In genomic region chr18:79805926-79806487, GRCh38 we compare ENCODE assay signal across 17 cellular contexts. TPM values are rescaled to one million over a fixed set of nuclear protein-coding genes. Genes with fewer than 3 reads are reported as not detected.
"Had no signal": no experiment of that assay in that cellular context is flagged by ENCODE, and none has a peak within 500 bp of the region (broad histone marks: within the 10 kb centered on the region; RNA-seq: fewer than 3 reads in every experiment).

No MANE protein-coding gene starts in this region.

- H3K36me3 ChIP-seq: transverse colon, vagina had no signal

- H3K36me3 Mint-ChIP-seq: brain; natural killer cell treated with Interleukin-12 subunit alpha and Interleukin-12 subunit beta and Interleukin-15 and Interleukin-18, amount 100 ng/mL, for 72 hours had no signal

- H3K9me3 ChIP-seq: transverse colon, vagina had no signal

- H3K4me1 Mint-ChIP-seq: brain had no signal

- H3K27ac ChIP-seq: transverse colon, vagina had no signal

- H3K27me3 ChIP-seq: vagina had no signal

- H3K4me3 ChIP-seq: transverse colon, vagina had no signal

- DNase-seq: activated CD4-positive, CD25-positive, alpha-beta regulatory T cell treated with anti-CD3 and anti-CD28 coated beads, Interleukin-2, amount 50 U/mL, for 72 hours; activated naive CD4-positive, alpha-beta T cell treated with anti-CD3 and anti-CD28 coated beads for 36 hours; anterior cingulate cortex; central memory CD4-positive, alpha-beta T cell; cortex of kidney; erythroblast; foreskin melanocyte; kidney glomerular epithelial cell; stimulated activated CD4-positive, alpha-beta T cell treated with anti-CD3 and anti-CD28 coated beads, Interleukin-12 subunit alpha, Interleukin-12 subunit beta, amount 100 ng/mL, for 4 hours; stimulated activated CD4-positive, alpha-beta T cell treated with anti-CD3 and anti-CD28 coated beads, Interleukin-1b, Interleukin-23, amount 100 ng/mL, for 48 hours; stimulated activated CD8-positive, alpha-beta memory T cell treated with anti-CD3 and anti-CD28 coated beads, Interleukin-4, amount 100 ng/mL, for 48 hours; stimulated activated naive CD4-positive, alpha-beta T cell treated with Interleukin-2 at 50 U/mL for 16 hours; transverse colon had no signal

- H3K4me1 ChIP-seq: transverse colon, vagina had no signal

- H3K4me3 Mint-ChIP-seq: activated naive CD4-positive, alpha-beta T cell treated with anti-CD3 and anti-CD28 coated beads for 36 hours; brain; natural killer cell treated with Interleukin-12 subunit alpha and Interleukin-12 subunit beta and Interleukin-15 and Interleukin-18, amount 100 ng/mL, for 72 hours; T-helper 1 cell treated with Interleukin-12 subunit alpha and Interleukin-12 subunit beta and Interleukin-4 antibody, amounts not matched to agents 30 μg/mL and 1 μg/mL, for 36 hours had no signal

- H3K9me3 Mint-ChIP-seq: activated naive CD4-positive, alpha-beta T cell treated with anti-CD3 and anti-CD28 coated beads for 36 hours; natural killer cell treated with Interleukin-12 subunit alpha and Interleukin-12 subunit beta and Interleukin-15 and Interleukin-18, amount 100 ng/mL, for 72 hours; T-helper 1 cell treated with Interleukin-12 subunit alpha and Interleukin-12 subunit beta and Interleukin-4 antibody, amounts not matched to agents 30 μg/mL and 1 μg/mL, for 36 hours had no signal

- H3K27ac Mint-ChIP-seq: activated naive CD4-positive, alpha-beta T cell treated with anti-CD3 and anti-CD28 coated beads for 36 hours; brain; natural killer cell treated with Interleukin-12 subunit alpha and Interleukin-12 subunit beta and Interleukin-15 and Interleukin-18, amount 100 ng/mL, for 72 hours; T-helper 1 cell treated with Interleukin-12 subunit alpha and Interleukin-12 subunit beta and Interleukin-4 antibody, amounts not matched to agents 30 μg/mL and 1 μg/mL, for 36 hours had no signal

- ATAC-seq: natural killer cell treated with Interleukin-12 subunit alpha and Interleukin-12 subunit beta and Interleukin-15 and Interleukin-18, amount 100 ng/mL, for 72 hours had no signal

RNA-seq across cellular contexts. Expression of gene KCNG2, which starts 8.3 kb away (rescaled TPM):
- total RNA-seq: activated naive CD4-positive, alpha-beta T cell treated with anti-CD3 and anti-CD28 coated beads for 36 hours; natural killer cell treated with Interleukin-12 subunit alpha and Interleukin-12 subunit beta and Interleukin-15 and Interleukin-18, amount 100 ng/mL, for 72 hours; vagina had no signal
